ENCODE assay signal across 7 cellular contexts in genomic region chr7:147674705-147675104, GRCh38.
"Had no signal": no experiment of that assay in that cellular context is flagged by ENCODE, and none has a peak within 500 bp of the region (broad histone marks: within the 10 kb centered on the region; RNA-seq: fewer than 3 reads in every experiment).

No MANE protein-coding gene starts in this region.

- H3K4me3 ChIP-seq: GM23248 had no signal

- H3K4me1 Mint-ChIP-seq: H9 had no signal

- H2AFZ ChIP-seq: GM23248 had no signal

- H3K9me3 Mint-ChIP-seq: H9 had no signal

- DNase-seq: GM23248, GOT3, H9, HCEC 1CT, KBM-7 had no signal

- H3K4me3 Mint-ChIP-seq: H9 had no signal

- H3K27ac ChIP-seq: GM23248 had no signal

- H3K9ac ChIP-seq: GM23248 had no signal

- FAIRE-seq: H54, HTR-8/SVneo had no signal

- H3K27ac Mint-ChIP-seq: H9 had no signal
